In genomic region chr18:67813380-67814028, GRCh38 we compare ENCODE assay signal across 26 cellular contexts.
"Had no signal": no experiment of that assay in that cellular context is flagged by ENCODE, and none has a peak within 500 bp of the region (broad histone marks: within the 10 kb centered on the region; RNA-seq: fewer than 3 reads in every experiment).

No MANE protein-coding gene starts in this region.

- H3K36me3 ChIP-seq: colonic mucosa, heart right ventricle, left ventricle myocardium inferior, prostate gland, sigmoid colon, suprapubic skin, tibial artery, upper lobe of right lung had no signal

- ATAC-seq: activated T-helper 17 cell treated with anti-CD3 and anti-CD28 coated beads, Interleukin-2, amount 50 U/mL, for 72 hours; heart right ventricle; mucosa of descending colon; natural killer cell treated with Interleukin-12 subunit alpha and Interleukin-12 subunit beta and Interleukin-15 and Interleukin-18, amount 100 ng/mL, for 72 hours; upper lobe of right lung had no signal

- H3K4me1 ChIP-seq: colonic mucosa, heart right ventricle, left ventricle myocardium inferior, prostate gland, sigmoid colon, suprapubic skin, tibial artery, upper lobe of right lung had no signal

- DNase-seq: activated CD4-positive, alpha-beta memory T cell treated with anti-CD3 and anti-CD28 coated beads, Interleukin-2, amount 10 ng/mL, durations not matched to agents 7 days and 5 days; activated CD4-positive, alpha-beta T cell treated with anti-CD3 and anti-CD28 coated beads, Interleukin-2, amount 10 ng/mL, durations not matched to agents 7 days and 5 days; activated CD4-positive, CD25-positive, alpha-beta regulatory T cell treated with anti-CD3 and anti-CD28 coated beads, Interleukin-2, amount 50 U/mL, for 72 hours; activated CD8-positive, alpha-beta memory T cell treated with anti-CD3 and anti-CD28 coated beads, Interleukin-2, amount 50 U/mL, for 48 hours; activated gamma-delta T cell treated with Interleukin-2 at 50 U/mL for 16 hours; activated naive CD4-positive, alpha-beta T cell treated with anti-CD3 and anti-CD28 coated beads, Interleukin-2, amount 50 U/mL, for 16 hours; activated T-cell treated with anti-CD3 and anti-CD28 coated beads, Interleukin-2, amount 50 U/mL, for 24 hours; colonic mucosa; effector CD8-positive, alpha-beta T cell; foreskin fibroblast; heart right ventricle; kidney glomerular epithelial cell; left ventricle myocardium inferior; mucosa of descending colon; retina; sigmoid colon; stimulated activated CD4-positive, alpha-beta T cell treated with anti-CD3 and anti-CD28 coated beads, Interleukin-1b, Interleukin-23, amount 100 ng/mL, for 48 hours; stimulated activated naive CD4-positive, alpha-beta T cell; T-helper 2 cell; tibial artery; upper lobe of right lung had no signal

- H3K4me3 ChIP-seq: colonic mucosa, heart right ventricle, left ventricle myocardium inferior, mucosa of descending colon, prostate gland, sigmoid colon, smooth muscle cell, suprapubic skin, tibial artery, upper lobe of right lung had no signal

- H3K27me3 ChIP-seq: colonic mucosa, heart right ventricle, sigmoid colon, suprapubic skin, tibial artery, upper lobe of right lung had no signal

- H3K27ac ChIP-seq: colonic mucosa, heart right ventricle, left ventricle myocardium inferior, prostate gland, sigmoid colon, suprapubic skin, tibial artery, upper lobe of right lung had no signal

- H3K9me3 ChIP-seq: colonic mucosa, heart right ventricle, mucosa of descending colon, prostate gland, sigmoid colon, suprapubic skin, tibial artery, upper lobe of right lung had no signal
